In genomic region chr6:19492631-19493030, GRCh38 we compare ENCODE assay signal across 19 cellular contexts.
DNase-seq lines count a peak whose midpoint lies in the region; ATAC-seq, FAIRE-seq and TF ChIP-seq lines count a peak whose summit lies in the region.
"Had no signal": no experiment of that assay in that cellular context is flagged by ENCODE, and none has a peak within 500 bp of the region (broad histone marks: within the 10 kb centered on the region; RNA-seq: fewer than 3 reads in every experiment).

No MANE protein-coding gene starts in this region.

- H3K9ac ChIP-seq in SK-N-SH = no peak overlapping the region

- DNase-seq in SK-N-SH = no peak
- peak; percentile 23 for DNase-seq in RCC 7860 (ENCODE audit: low spot score)
- no peak for DNase-seq in glomerular visceral epithelial cell (ENCODE audit: extremely low spot score)
- DNase-seq in heart right ventricle = no peak
- DNase-seq in 8988T = no peak
- DNase-seq: activated CD4-positive, alpha-beta T cell treated with anti-CD3 and anti-CD28 coated beads for 4 hours; C1 segment of cervical spinal cord; foreskin fibroblast; GOT3; left cardiac atrium; NCI-H146; RPMI8226; stimulated activated naive CD4-positive, alpha-beta T cell treated with Interleukin-2 at 50 U/mL for 16 hours; transverse colon had no signal

- CTCF ChIA-PET in SK-N-SH (lab: Yijun Ruan, JAX) = no interaction called here

- H4K20me1 ChIP-seq in SK-N-SH (ENCODE audit: insufficient read depth) = no peaks in the 10 kb centered on the region

- POLR2A ChIA-PET in SK-N-SH (lab: Yijun Ruan, JAX) = no interaction called here

- no peaks in the 10 kb centered on the region for H3K9me3 ChIP-seq in SK-N-SH
- H3K9me3 ChIP-seq in heart right ventricle = peaks cover 0 to 2% (median 0%) of the 10 kb centered on the region in 11 donors
- H3K9me3 ChIP-seq: right atrium auricular region, transverse colon had no signal

- H3F3A ChIP-seq in SK-N-SH (replicated peaks; ENCODE audit: insufficient read depth) = no peaks in the 10 kb centered on the region

- H3K27ac ChIP-seq in SK-N-SH (ENCODE audit: low read depth in 2 of 2, low read length in 1 of 2) (no peak overlapping the region), heart right ventricle (no peak overlapping the region)
- H3K27ac ChIP-seq: right atrium auricular region, transverse colon had no signal

- no peaks in the 10 kb centered on the region for H3K27me3 ChIP-seq in SK-N-SH (ENCODE audit: insufficient read depth)
- no peaks in the 10 kb centered on the region for H3K27me3 ChIP-seq in heart right ventricle
- H3K27me3 ChIP-seq: right atrium auricular region, transverse colon had no signal

- TF ChIP-seq RAD21 in SK-N-SH (IDR thresholded peaks at IDR 0.05; ENCODE audit: low read length) = no peak

- H3K9me2 ChIP-seq in SK-N-SH = no peaks in the 10 kb centered on the region

- H2AFZ ChIP-seq in SK-N-SH (ENCODE audit: low read depth) = peak overlapping the region; percentile 8; the same call in 1 of the 2 replicates

- ATAC-seq in SK-N-SH treated with all-trans-retinoic acid at 6 μM for 48 hours = no peak
- no peak for ATAC-seq in heart right ventricle
- ATAC-seq in GM21367 (IDR thresholded peaks at IDR 0.05; ENCODE audit: unreplicated experiment) = no peak
- ATAC-seq: left cardiac atrium had no signal

- H3K79me2 ChIP-seq in SK-N-SH (ENCODE audit: insufficient read depth) = no peaks in the 10 kb centered on the region

- TF ChIP-seq CTCF in SK-N-SH (IDR thresholded peaks at IDR 0.05) = no peak
- no peak for TF ChIP-seq CTCF in heart right ventricle (IDR thresholded peaks at IDR 0.05)

- H3K4me2 ChIP-seq in SK-N-SH = no peak overlapping the region

- 4% methylated on average over 1 of the region's 1 CpG for WGBS in SK-N-SH (ENCODE audit: low lambda C conversion rate)
- 54 to 81% methylated on average over 1 of the region's 1 CpG for WGBS in heart right ventricle, 2 donors

- no peak for TF ChIP-seq EP300 in SK-N-SH (IDR thresholded peaks at IDR 0.05; ENCODE audit: borderline replicate concordance in 1 of 2, low read depth in 1 of 2, low read length in 1 of 2)

- H3K36me3 ChIP-seq in SK-N-SH (replicated peaks in 1 of 2; ENCODE audit: control insufficient read depth in 1 of 2, insufficient read depth in 2 of 2, low read length in 1 of 2) = no peaks in the 10 kb centered on the region
- H3K36me3 ChIP-seq in heart right ventricle = no peaks in the 10 kb centered on the region
- H3K36me3 ChIP-seq: right atrium auricular region, transverse colon had no signal

- H3K4me1 ChIP-seq in SK-N-SH (ENCODE audit: control insufficient read depth in 1 of 2, insufficient read depth in 2 of 2, low read depth in 1 of 2, low read length in 1 of 2) (no peaks in the 10 kb centered on the region), heart right ventricle (no peaks in the 10 kb centered on the region)
- H3K4me1 ChIP-seq: right atrium auricular region had no signal

- intact Hi-C loops in heart right ventricle (cut with DNase I) = no loop called here

- H3K4me3 ChIP-seq in SK-N-SH (ENCODE audit: low read depth in 2 of 2, low read length in 1 of 2) (no peak overlapping the region), heart right ventricle (no peak overlapping the region)
- H3K4me3 ChIP-seq: right atrium auricular region, transverse colon had no signal

- FAIRE-seq in RCC 7860 (lab: Jason Lieb, UNC) (peak; percentile 75), islet of Langerhans (lab: Jason Lieb, UNC) (peak; percentile 98)
- FAIRE-seq: endometrium had no signal

TF ChIP-seq in SK-N-SH, 30 proteins besides CTCF, POLR2A, EP300 and RAD21 (continues in another document):
- TF ChIP-seq ELF1 (IDR thresholded peaks at IDR 0.05) (no peak), NFIC (IDR thresholded peaks at IDR 0.05; ENCODE audit: borderline replicate concordance) (no peak), EZH2phosphoT487 (IDR thresholded peaks at IDR 0.05; ENCODE audit: borderline replicate concordance, low read depth) (no peak), FOSL2 (IDR thresholded peaks at IDR 0.05; ENCODE audit: borderline replicate concordance, low read depth) (no peak), SIN3A (IDR thresholded peaks at IDR 0.05; ENCODE audit: borderline replicate concordance, low read depth, low read length) (no peak), FOXM1 (IDR thresholded peaks at IDR 0.05; ENCODE audit: low read depth) (no peak), RXRA (IDR thresholded peaks at IDR 0.05; ENCODE audit: borderline replicate concordance, low read depth) (no peak), IRF3 (IDR thresholded peaks at IDR 0.05; ENCODE audit: low read depth, low read length) (no peak), PBX3 (IDR thresholded peaks at IDR 0.05) (no peak), RCOR1 (IDR thresholded peaks at IDR 0.05; ENCODE audit: low read length) (no peak), FOXJ3 (CRISPR knock-in tag; IDR thresholded peaks at IDR 0.05) (no peak)
- TF ChIP-seq, protein P1, sequence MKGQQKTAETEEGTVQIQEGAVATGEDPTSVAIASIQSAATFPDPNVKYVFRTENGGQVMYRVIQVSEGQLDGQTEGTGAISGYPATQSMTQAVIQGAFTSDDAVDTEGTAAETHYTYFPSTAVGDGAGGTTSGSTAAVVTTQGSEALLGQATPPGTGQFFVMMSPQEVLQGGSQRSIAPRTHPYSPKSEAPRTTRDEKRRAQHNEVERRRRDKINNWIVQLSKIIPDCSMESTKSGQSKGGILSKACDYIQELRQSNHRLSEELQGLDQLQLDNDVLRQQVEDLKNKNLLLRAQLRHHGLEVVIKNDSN (IDR thresholded peaks at IDR 0.05; ENCODE audit: borderline replicate concordance, low read depth) = no peak

TF ChIP-seq in SK-N-SH treated with all-trans-retinoic acid at 6 μM for 48 hours, 23 proteins besides CTCF, POLR2A, EP300 and RAD21:
- TF ChIP-seq PATZ1 (CRISPR knock-in tag; IDR thresholded peaks at IDR 0.05; ENCODE audit: borderline replicate concordance) = no peak
- no peak for TF ChIP-seq ZFP3 (CRISPR knock-in tag; IDR thresholded peaks at IDR 0.05)
- TF ChIP-seq ISL1 (CRISPR knock-in tag; IDR thresholded peaks at IDR 0.05) = no peak
- TF ChIP-seq ESRRG (CRISPR knock-in tag; IDR thresholded peaks at IDR 0.05) = no peak
- no peak for TF ChIP-seq GLIS3 (CRISPR knock-in tag; IDR thresholded peaks at IDR 0.05)
